ENCODE assay signal across 12 cellular contexts in genomic region chr6:32836873-32837272, GRCh38. TPM values are rescaled to one million over a fixed set of nuclear protein-coding genes. Genes with fewer than 3 reads are reported as not detected.
DNase-seq lines count a peak whose midpoint lies in the region; ATAC-seq, FAIRE-seq and TF ChIP-seq lines count a peak whose summit lies in the region.
"Had no signal": no experiment of that assay in that cellular context is flagged by ENCODE, and none has a peak within 500 bp of the region (broad histone marks: within the 10 kb centered on the region; RNA-seq: fewer than 3 reads in every experiment).

No MANE protein-coding gene starts in this region.

- H3K9me3 Mint-ChIP-seq in CD8-positive, alpha-beta T cell = no peaks in the 10 kb centered on the region
- no peaks in the 10 kb centered on the region for H3K9me3 Mint-ChIP-seq in activated T-helper 17 cell treated with anti-CD3 and anti-CD28 coated beads, Interleukin-2, amount 50 U/mL, for 72 hours
- no peaks in the 10 kb centered on the region for H3K9me3 Mint-ChIP-seq in naive thymus-derived CD8-positive, alpha-beta T cell

- H3K27ac ChIP-seq in CD8-positive, alpha-beta T cell (ENCODE audit: low read depth, low read length) = no peak overlapping the region
- no peak overlapping the region for H3K27ac ChIP-seq in HEK293 (ENCODE audit: extremely low read depth, low read depth, low read length)
- H3K27ac ChIP-seq in pancreas = no peak overlapping the region

- WGBS in pancreas, 2 donors = 72 to 87% methylated on average over 2 of the region's 2 CpGs

- H3K36me3 Mint-ChIP-seq in CD8-positive, alpha-beta T cell = peaks cover 74% of the 10 kb centered on the region
- peaks cover 81% of the 10 kb centered on the region for H3K36me3 Mint-ChIP-seq in activated T-helper 17 cell treated with anti-CD3 and anti-CD28 coated beads, Interleukin-2, amount 50 U/mL, for 72 hours (ENCODE audit: low read depth)
- peaks cover 8 to 73% (median 16%) of the 10 kb centered on the region in 3 donors for H3K36me3 Mint-ChIP-seq in naive thymus-derived CD8-positive, alpha-beta T cell

- H3K27ac Mint-ChIP-seq in CD8-positive, alpha-beta T cell = peak overlapping the region; percentile 98
- peak overlapping the region; percentile 65 for H3K27ac Mint-ChIP-seq in activated T-helper 17 cell treated with anti-CD3 and anti-CD28 coated beads, Interleukin-2, amount 50 U/mL, for 72 hours
- H3K27ac Mint-ChIP-seq in naive thymus-derived CD8-positive, alpha-beta T cell = peak overlapping the region; percentile 83 to 100 (median 98)

- peaks cover 31% of the 10 kb centered on the region for H3K36me3 ChIP-seq in CD8-positive, alpha-beta T cell (ENCODE audit: insufficient read depth, low read length)
- peaks cover 0 to 26% of the 10 kb centered on the region in 2 experiments; a peak in 1 of 3 replicates for H3K36me3 ChIP-seq in HEK293 (ENCODE audit: control insufficient read depth in 2 of 2, insufficient read depth in 1 of 2, low read length in 2 of 2)
- no peaks in the 10 kb centered on the region for H3K36me3 ChIP-seq in pancreas

- CTCF ChIA-PET in CD8-positive, alpha-beta T cell (lab: Charles Lee) = interaction anchor here (2.7 to 11.2 kb wide), 5 partner anchors 16 to 136 kb away, joined by 14 to 320 read pairs (median 34); partner anchors contain the start of genes PSMB9 and TAP1
- CTCF ChIA-PET in HEK293 (lab: Yijun Ruan, JAX) = interaction anchor here (1.8 to 6.7 kb wide), 6 partner anchors 13 to 406 kb away, joined by 5 to 355 read pairs (median 60); partner anchors contain the start of genes PSMB9 and TAP1

- intact Hi-C loops in CD8-positive, alpha-beta T cell (cut with DNase I, micrococcal nuclease) = loop anchor here (5.0 to 10.0 kb wide), 3 partner anchors 115 to 1388 kb away; partner anchors contain the start of genes ATF6B (in 1 of the 2) and HLA-DMA (in 1 of the 2)
- intact Hi-C loops in pancreas (cut with DNase I) = no loop called here

- peaks cover 48% of the 10 kb centered on the region for H3K4me1 ChIP-seq in CD8-positive, alpha-beta T cell (ENCODE audit: insufficient read depth, low read length)
- H3K4me1 ChIP-seq in HEK293 (ENCODE audit: control insufficient read depth, insufficient read depth, low read length) = 0 out of 2 replicates have a peak, but pooled peaks cover 3% of the 10 kb centered on the region
- peaks cover 0 to 3% (median 0%) of the 10 kb centered on the region in 3 donors for H3K4me1 ChIP-seq in pancreas

- DNase-seq in CD8-positive, alpha-beta T cell = no peak
- DNase-seq in naive thymus-derived CD8-positive, alpha-beta T cell = no peak
- DNase-seq in NCI-H524 treated with DMSO at 0.1 percent for 48 hours (lab: John Stamatoyannopoulos, UW) (no peak), hippocampal formation (lab: John Stamatoyannopoulos, UW) (no peak), pancreas (no peak), mesenteric fat pad (ENCODE audit: low spot score) (no peak)
- DNase-seq: NCI-H2081, retina had no signal

- no peak for TF ChIP-seq CTCF in CD8-positive, alpha-beta T cell (IDR thresholded peaks at IDR 0.05)
- TF ChIP-seq CTCF in HEK293 (tag by site-specific recombination; IDR thresholded peaks at IDR 0.05) (no peak), pancreas (IDR thresholded peaks at IDR 0.05) (no peak)

- H3K27me3 Mint-ChIP-seq in CD8-positive, alpha-beta T cell (ENCODE audit: low read depth) = no peaks in the 10 kb centered on the region
- H3K27me3 Mint-ChIP-seq in activated T-helper 17 cell treated with anti-CD3 and anti-CD28 coated beads, Interleukin-2, amount 50 U/mL, for 72 hours = no peaks in the 10 kb centered on the region
- no peaks in the 10 kb centered on the region for H3K27me3 Mint-ChIP-seq in naive thymus-derived CD8-positive, alpha-beta T cell

- FAIRE-seq in pancreas (lab: Jason Lieb, UNC) = no peak

- no peaks in the 10 kb centered on the region for H3K27me3 ChIP-seq in CD8-positive, alpha-beta T cell (ENCODE audit: insufficient read depth, low read length)
- no peaks in the 10 kb centered on the region for H3K27me3 ChIP-seq in pancreas
- H3K27me3 ChIP-seq: suprapubic skin had no signal

- POLR2A ChIA-PET in CD8-positive, alpha-beta T cell (lab: Charles Lee) = interaction anchor here (3.6 to 6.1 kb wide), 2 partner anchors 18 to 136 kb away, joined by 47 to 135 read pairs; partner anchors contain the start of genes PSMB9 and TAP1
- POLR2A ChIA-PET in HEK293 (lab: Yijun Ruan, JAX) = interaction anchor here (3.5 kb wide), 1 partner anchor 135 kb away, joined by 83 read pairs; no protein-coding TSS in a partner anchor
- POLR2A ChIA-PET in naive thymus-derived CD8-positive, alpha-beta T cell (lab: Charles Lee) = interaction anchor here (2.2 to 10.6 kb wide), 4 partner anchors 9 to 135 kb away, joined by 10 to 743 read pairs (median 250); partner anchors contain the start of genes BRD2, PSMB9 and TAP1

- H3K4me3 ChIP-seq in CD8-positive, alpha-beta T cell (ENCODE audit: low read depth, low read length) = no peak overlapping the region
- H3K4me3 ChIP-seq in HEK293 (ENCODE audit: low read depth, low read length) = no peak overlapping the region
- no peak overlapping the region for H3K4me3 ChIP-seq in pancreas

- no peak for ATAC-seq in CD8-positive, alpha-beta T cell
- ATAC-seq in activated T-helper 17 cell treated with anti-CD3 and anti-CD28 coated beads, Interleukin-2, amount 50 U/mL, for 72 hours (replicated peaks) = no peak
- ATAC-seq in naive thymus-derived CD8-positive, alpha-beta T cell = no peak
- no peak for ATAC-seq in pancreas

- H3K9me3 ChIP-seq in CD8-positive, alpha-beta T cell (ENCODE audit: low read length) = no peaks in the 10 kb centered on the region
- H3K9me3 ChIP-seq in HEK293 (ENCODE audit: control insufficient read depth, insufficient read depth, low read depth, low read length) (no peaks in the 10 kb centered on the region), pancreas (no peaks in the 10 kb centered on the region)
- H3K9me3 ChIP-seq: suprapubic skin had no signal

- peak overlapping the region; percentile 93 for H3K4me3 Mint-ChIP-seq in CD8-positive, alpha-beta T cell
- peak overlapping the region; percentile 95 for H3K4me3 Mint-ChIP-seq in activated T-helper 17 cell treated with anti-CD3 and anti-CD28 coated beads, Interleukin-2, amount 50 U/mL, for 72 hours
- H3K4me3 Mint-ChIP-seq in naive thymus-derived CD8-positive, alpha-beta T cell = peak overlapping the region; percentile 75 to 98 (median 92)

- H3K4me1 Mint-ChIP-seq in CD8-positive, alpha-beta T cell (ENCODE audit: low read depth) = peaks cover 80% of the 10 kb centered on the region
- H3K4me1 Mint-ChIP-seq in activated T-helper 17 cell treated with anti-CD3 and anti-CD28 coated beads, Interleukin-2, amount 50 U/mL, for 72 hours = peaks cover 58% of the 10 kb centered on the region
- H3K4me1 Mint-ChIP-seq in naive thymus-derived CD8-positive, alpha-beta T cell = peaks cover 42 to 91% (median 84%) of the 10 kb centered on the region in 4 donors

RNA-seq across cellular contexts. Expression of gene TAP2, which starts 1.7 kb away (rescaled TPM):
- total RNA-seq in CD8-positive, alpha-beta T cell = 10 to 100 TPM; 88.9 to 91.0 TPM
- total RNA-seq in activated T-helper 17 cell treated with anti-CD3 and anti-CD28 coated beads, Interleukin-2, amount 50 U/mL, for 72 hours = 100 to 1,000 TPM in 1 of 2 donors, 10 to 100 TPM in 1; 94.0 to 169 TPM
- 100 to 1,000 TPM in 1 of 2 experiments, 10 to 100 TPM in 1; 96.2 to 117 TPM for total RNA-seq in naive thymus-derived CD8-positive, alpha-beta T cell
- polyA plus RNA-seq in naive thymus-derived CD8-positive, alpha-beta T cell = 10 to 100 TPM; 24.2 to 36.6 (median 25.3) TPM
- total RNA-seq in pancreas (10 to 100 TPM in 4 of 6 donors, 1 to 10 TPM in 2; 5.0 to 23.1 (median 12.2) TPM), mesenteric fat pad (45.8 TPM)
- polyA plus RNA-seq in pancreas = 10 to 100 TPM in 1 of 2 donors, 1 to 10 TPM in 1; 8.8 to 16.9 TPM

RNA-seq across cellular contexts. Expression of gene PSMB8, which starts 7.0 kb away (rescaled TPM):
- total RNA-seq in CD8-positive, alpha-beta T cell = 100 to 1,000 TPM; 108 to 117 TPM
- total RNA-seq in activated T-helper 17 cell treated with anti-CD3 and anti-CD28 coated beads, Interleukin-2, amount 50 U/mL, for 72 hours = 100 to 1,000 TPM; 286 to 344 TPM
- total RNA-seq in naive thymus-derived CD8-positive, alpha-beta T cell = 100 to 1,000 TPM; 133 to 138 TPM
- polyA plus RNA-seq in naive thymus-derived CD8-positive, alpha-beta T cell = 100 to 1,000 TPM; 350 to 386 (median 386) TPM
- total RNA-seq in pancreas = 10 to 100 TPM in 5 of 6 donors, 1 to 10 TPM in 1; 7.4 to 40.2 (median 11.8) TPM
- polyA plus RNA-seq in pancreas = 10 to 100 TPM; 27.9 to 35.2 TPM
- total RNA-seq in mesenteric fat pad = 46.4 TPM

RNA-seq across cellular contexts. Expression of gene TAP1, which starts 16.6 kb away (rescaled TPM):
- total RNA-seq in CD8-positive, alpha-beta T cell = 10 to 100 TPM; 98.0 to 98.1 TPM
- 100 to 1,000 TPM; 302 to 387 TPM for total RNA-seq in activated T-helper 17 cell treated with anti-CD3 and anti-CD28 coated beads, Interleukin-2, amount 50 U/mL, for 72 hours
- total RNA-seq in naive thymus-derived CD8-positive, alpha-beta T cell = 100 to 1,000 TPM; 113 TPM
- 100 to 1,000 TPM; 197 to 283 (median 230) TPM for polyA plus RNA-seq in naive thymus-derived CD8-positive, alpha-beta T cell
- total RNA-seq in pancreas (10 to 100 TPM in 5 of 6 donors, 1 to 10 TPM in 1; 7.8 to 32.1 (median 11.6) TPM), mesenteric fat pad (41.6 TPM)
- 10 to 100 TPM; 18.8 to 28.5 TPM for polyA plus RNA-seq in pancreas

RNA-seq across cellular contexts. Expression of gene PSMB9, which starts 17.1 kb away (rescaled TPM):
- total RNA-seq in CD8-positive, alpha-beta T cell = 10 to 100 TPM; 32.9 to 34.7 TPM
- total RNA-seq in activated T-helper 17 cell treated with anti-CD3 and anti-CD28 coated beads, Interleukin-2, amount 50 U/mL, for 72 hours = 100 to 1,000 TPM; 203 to 215 TPM
- 100 to 1,000 TPM; 102 to 104 TPM for total RNA-seq in naive thymus-derived CD8-positive, alpha-beta T cell
- polyA plus RNA-seq in naive thymus-derived CD8-positive, alpha-beta T cell = 100 to 1,000 TPM; 402 to 432 (median 424) TPM
- total RNA-seq in pancreas = 10 to 100 TPM in 2 of 6 donors, 1 to 10 TPM in 4; 5.1 to 18.1 (median 5.8) TPM
- polyA plus RNA-seq in pancreas = 10 to 100 TPM in 1 of 2 donors, 1 to 10 TPM in 1; 8.3 to 13.7 TPM
- 28.9 TPM for total RNA-seq in mesenteric fat pad

RNA-seq across cellular contexts. Expression of gene HLA-DOB, which starts 20.1 kb away (rescaled TPM):
- 10 to 100 TPM; 12.8 to 13.4 TPM for total RNA-seq in CD8-positive, alpha-beta T cell
- 1 to 10 TPM; 2.8 to 4.2 TPM for total RNA-seq in activated T-helper 17 cell treated with anti-CD3 and anti-CD28 coated beads, Interleukin-2, amount 50 U/mL, for 72 hours
- total RNA-seq in naive thymus-derived CD8-positive, alpha-beta T cell = 1 to 10 TPM; 3.9 to 5.6 TPM
- under 1 TPM in 2 of 3 donors, not detected in 1; 0.43 to 0.75 TPM for polyA plus RNA-seq in naive thymus-derived CD8-positive, alpha-beta T cell
- total RNA-seq in pancreas (under 1 TPM in 2 of 6 donors, not detected in 4; 0.21 to 0.87 TPM), mesenteric fat pad (not detected)
- polyA plus RNA-seq in pancreas = under 1 TPM; 0.38 to 0.53 TPM
- total RNA-seq: H4 had no signal

Comparison
In these comparisons a context has a peak if more than half of its experiments do, and no peak if none do; other contexts are left out.
1. intact Hi-C loops: an anchor here in CD8-positive, alpha-beta T cell (5.0 to 10.0 kb wide); none called in pancreas.